9 cellular contexts compared by ENCODE assay signal in the genomic region with DNA sequence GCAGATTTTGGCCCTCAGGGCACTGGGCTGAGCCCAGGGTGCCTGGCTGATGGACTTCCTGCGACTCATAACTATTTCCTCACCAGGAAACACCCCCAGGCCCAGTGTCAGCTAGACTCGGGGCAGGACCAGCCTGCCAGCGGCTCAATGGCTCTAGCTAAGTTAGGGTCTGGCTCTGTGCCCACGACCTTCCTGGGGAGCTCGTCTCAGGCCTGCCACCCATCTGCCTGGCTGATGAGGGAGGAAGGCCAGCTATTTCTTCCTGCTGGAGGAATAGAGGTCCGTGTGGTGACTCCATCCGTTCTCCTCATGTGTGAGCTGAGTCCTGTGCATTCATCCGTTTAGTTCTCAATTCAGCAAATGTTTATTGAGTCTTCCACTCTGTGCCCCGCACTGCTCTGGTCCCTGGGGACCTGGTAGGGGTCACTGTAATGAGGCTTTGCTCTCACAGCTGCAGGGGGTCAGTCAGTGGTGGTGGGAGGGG. TPM values are rescaled to one million over a fixed set of nuclear protein-coding genes. Genes with fewer than 3 reads are reported as not detected.
DNase-seq lines count a peak whose midpoint lies in the region; ATAC-seq and TF ChIP-seq lines count a peak whose summit lies in the region.
"Had no signal": no experiment of that assay in that cellular context is flagged by ENCODE, and none has a peak within 500 bp of the region (broad histone marks: within the 10 kb centered on the region; RNA-seq: fewer than 3 reads in every experiment).

No MANE protein-coding gene starts in this region.

- H3K36me3 Mint-ChIP-seq in Calu3 (ENCODE audit: insufficient read depth, unreplicated experiment) (peaks cover 11% of the 10 kb centered on the region), neural crest cell (ENCODE audit: low read depth) (peaks cover 3% of the 10 kb centered on the region)

- H3K27me3 Mint-ChIP-seq in Calu3 (ENCODE audit: unreplicated experiment) (no peaks in the 10 kb centered on the region), neural crest cell (ENCODE audit: low read depth) (no peaks in the 10 kb centered on the region)

- no peak overlapping the region for H3K4me3 ChIP-seq in epithelial cell of esophagus (ENCODE audit: low read length)
- H3K4me3 ChIP-seq in brain microvascular endothelial cell (ENCODE audit: low read depth, low read length), result no peak overlapping the region
- no peak overlapping the region for H3K4me3 ChIP-seq in gastrocnemius medialis
- H3K4me3 ChIP-seq: mucosa of descending colon had no signal

- no peak for TF ChIP-seq POLR2A in gastrocnemius medialis (IDR thresholded peaks at IDR 0.05)

- peaks cover 13% of the 10 kb centered on the region for H3K4me1 Mint-ChIP-seq in Calu3 (ENCODE audit: low read depth, unreplicated experiment)
- peaks cover 72% of the 10 kb centered on the region for H3K4me1 Mint-ChIP-seq in neural crest cell

- TF ChIP-seq CTCF in Calu3 (IDR thresholded peaks at IDR 0.05; ENCODE audit: unreplicated experiment) (no peak), epithelial cell of esophagus (IDR thresholded peaks at IDR 0.05; ENCODE audit: insufficient read depth, low read depth, low read length, missing control alignments) (no peak), neural crest cell (conservative IDR thresholded peaks at IDR 0.05) (no peak), brain microvascular endothelial cell (IDR thresholded peaks at IDR 0.05; ENCODE audit: low read depth, low read length, missing control alignments) (no peak), gastrocnemius medialis (IDR thresholded peaks at IDR 0.05 in 4 of 5, conservative IDR thresholded peaks at IDR 0.05 in 1 of 5) (no peak)

- no TSS peak for BruUV-seq in Calu3 (replicated peaks; lab: Mats Ljungman, UMichigan)

- in situ Hi-C loops in brain microvascular endothelial cell (cut with HindIII; ENCODE audit: low pct_ligation_motif_present, low sequenced_read_pairs) (no loop called here), gastrocnemius medialis (cut with MboI; ENCODE audit: low sequenced_read_pairs in 4 of 4) (no loop called here)

- no peak overlapping the region for H3K27ac Mint-ChIP-seq in Calu3 (ENCODE audit: unreplicated experiment)
- H3K27ac Mint-ChIP-seq in neural crest cell (ENCODE audit: unreplicated experiment), result peak overlapping the region; percentile 57

- H3K36me3 ChIP-seq in brain microvascular endothelial cell (replicated peaks) (no peaks in the 10 kb centered on the region), gastrocnemius medialis (no peaks in the 10 kb centered on the region)

- CTCF ChIA-PET in Calu3 (lab: Charles Lee), result interaction anchor here (0.7 to 2.1 kb wide), 7 partner anchors 12 to 84 kb away, joined by 3 to 11 read pairs (median 3); no protein-coding TSS in a partner anchor

- no peaks in the 10 kb centered on the region for H3K9me3 ChIP-seq in gastrocnemius medialis
- H3K9me3 ChIP-seq: mucosa of descending colon had no signal

- DNase-seq in Calu3, result peak; percentile 36
- peak; percentile 79 for DNase-seq in NCI-H226
- DNase-seq in epithelial cell of esophagus (ENCODE audit: low read depth), result peak; percentile 66
- DNase-seq in neural crest cell (ENCODE audit: low read depth, low spot score), result no peak
- no peak for DNase-seq in COLO829 (ENCODE audit: low spot score)
- DNase-seq in brain microvascular endothelial cell, result no peak
- DNase-seq in gastrocnemius medialis, result no peak
- DNase-seq: mucosa of descending colon had no signal

- H3K4me3 Mint-ChIP-seq in Calu3 (ENCODE audit: low read depth, unreplicated experiment) (no peak overlapping the region), neural crest cell (peak overlapping the region; percentile 17)

- intact Hi-C loops in Calu3 (cut with micrococcal nuclease; ENCODE audit: unreplicated experiment), result loop anchor here (2.0 to 5.0 kb wide), 2 partner anchors 69 to 161 kb away; no protein-coding TSS in a partner anchor
- intact Hi-C loops in gastrocnemius medialis (cut with DNase I; ENCODE audit: low total_unique reads), result no loop called here

- H3K9me3 Mint-ChIP-seq in Calu3 (ENCODE audit: low read depth, unreplicated experiment), result no peaks in the 10 kb centered on the region
- H3K9me3 Mint-ChIP-seq in neural crest cell, result peaks cover 3% of the 10 kb centered on the region

- H3K27ac ChIP-seq in brain microvascular endothelial cell (no peak overlapping the region), gastrocnemius medialis (no peak overlapping the region)

- ATAC-seq in gastrocnemius medialis (no peak), HG03139 (IDR thresholded peaks at IDR 0.05; ENCODE audit: unreplicated experiment) (no peak)
- ATAC-seq: mucosa of descending colon had no signal

- no peaks in the 10 kb centered on the region for H3K27me3 ChIP-seq in brain microvascular endothelial cell (replicated peaks)
- H3K27me3 ChIP-seq in gastrocnemius medialis, result no peaks in the 10 kb centered on the region

- H3K4me1 ChIP-seq in gastrocnemius medialis, result no peaks in the 10 kb centered on the region

RNA-seq across cellular contexts. Expression of a gene that starts 44.5 kb away (rescaled TPM):
- total RNA-seq in Calu3 (2022) (19.0 and 31.4 TPM in 2 replicates), neural crest cell (64.9 and 68.0 TPM in 2 replicates), gastrocnemius medialis (10 to 100 TPM in 1 of 4 donors, 1 to 10 TPM in 3; 2.8 to 15.1 (median 6.6) TPM)

Comparison
In these comparisons a context has a peak if more than half of its experiments do, and no peak if none do; other contexts are left out.
1. DNase-seq: peak in Calu3 (single experiment), NCI-H226 (single experiment) and epithelial cell of esophagus (single experiment); none in neural crest cell (single experiment), COLO829 (single experiment), brain microvascular endothelial cell (single experiment) and gastrocnemius medialis (0 of 2).